Comparison of ENCODE assay signal across 8 cellular contexts in genomic region chr17:7233701-7234099, GRCh38. TPM values are rescaled to one million over a fixed set of nuclear protein-coding genes. Genes with fewer than 3 reads are reported as not detected.
DNase-seq lines count a peak whose midpoint lies in the region; TF ChIP-seq lines count a peak whose summit lies in the region.

No MANE protein-coding gene starts in this region.

- peaks cover 73% of the 10 kb centered on the region for H4K20me1 ChIP-seq in BLaER1
- no peaks in the 10 kb centered on the region for H4K20me1 ChIP-seq in KMS-11 (ENCODE audit: insufficient read depth)

- no peaks in the 10 kb centered on the region for H3K9me3 Mint-ChIP-seq in mesothelial cell of epicardium

- H3K36me3 Mint-ChIP-seq in mesothelial cell of epicardium: peaks cover 19% of the 10 kb centered on the region

- H2AFZ ChIP-seq in KMS-11 (ENCODE audit: low read depth): no peak overlapping the region

- peak overlapping the region; percentile 99 for H3K27ac Mint-ChIP-seq in mesothelial cell of epicardium

- H3K4me1 Mint-ChIP-seq in mesothelial cell of epicardium: peaks cover 32% of the 10 kb centered on the region

- TF ChIP-seq CTCF in KMS-11 (conservative IDR thresholded peaks at IDR 0.05; ENCODE audit: low read depth, low read length) (no peak), mesothelial cell of epicardium (IDR thresholded peaks at IDR 0.05; ENCODE audit: unreplicated experiment) (no peak)

- H3K4me2 ChIP-seq in BLaER1 (peak overlapping the region; percentile 97), KMS-11 (no peak overlapping the region; the same call in 1 of the 2 replicates)

- no peaks in the 10 kb centered on the region for H3K79me2 ChIP-seq in KMS-11 (ENCODE audit: insufficient read depth, low read depth)

- H3K9me3 ChIP-seq in BLaER1: no peaks in the 10 kb centered on the region

- H3K9ac ChIP-seq in BLaER1 (peak overlapping the region; percentile 92), KMS-11 (peak overlapping the region; percentile 15; the same call in 1 of the 2 replicates)

- peak overlapping the region; percentile 85 for H3K4me3 ChIP-seq in BLaER1
- H3K4me3 ChIP-seq in KMS-11 (IDR thresholded peaks at IDR 0.05; ENCODE audit: insufficient read depth, low read depth, low read length): no peak overlapping the region

- TF ChIP-seq POLR2A in erythroblast (IDR thresholded peaks at IDR 0.05; ENCODE audit: low read length): no peak

- H3K4me3 Mint-ChIP-seq in mesothelial cell of epicardium: peak overlapping the region; percentile 98

- H3K27ac ChIP-seq in BLaER1: peak overlapping the region; percentile 81
- no peak overlapping the region for H3K27ac ChIP-seq in KMS-11
- peak overlapping the region; percentile 97 for H3K27ac ChIP-seq in caudate nucleus (ENCODE audit: low read depth, low read length)

- peaks cover 51% of the 10 kb centered on the region for H3K36me3 ChIP-seq in BLaER1
- H3K36me3 ChIP-seq in KMS-11 (ENCODE audit: insufficient read depth): no peaks in the 10 kb centered on the region

- no peaks in the 10 kb centered on the region for H3K27me3 Mint-ChIP-seq in mesothelial cell of epicardium (ENCODE audit: low read depth)

- H3K4me1 ChIP-seq in BLaER1 (peaks cover 52% of the 10 kb centered on the region), KMS-11 (ENCODE audit: low read depth, poor library complexity, severe bottlenecking) (no peaks in the 10 kb centered on the region)

- no peak for DNase-seq in caudate nucleus (lab: John Stamatoyannopoulos, UW)
- no peak for DNase-seq in mesothelial cell of epicardium (ENCODE audit: low spot score in 2 of 2, unreplicated experiment in 2 of 2)
- no peak for DNase-seq in NCI-H187 treated with DMSO at 0.1 percent for 48 hours (lab: John Stamatoyannopoulos, UW)
- DNase-seq in erythroblast (lab: John Stamatoyannopoulos, UW): no peak
- no peak for DNase-seq in Ammon's horn (ENCODE audit: low spot score)
- no peak for DNase-seq in activated CD4-positive, CD25-positive, alpha-beta regulatory T cell (lab: John Stamatoyannopoulos, UW)

- H3K27me3 ChIP-seq in BLaER1 (no peaks in the 10 kb centered on the region), KMS-11 (ENCODE audit: insufficient read depth, low read depth) (no peaks in the 10 kb centered on the region)

RNA-seq across cellular contexts. Expression of gene DVL2, which starts 0.6 kb away (rescaled TPM):
- 87.3 to 96.1 TPM (median 94.0 TPM) in 3 replicates for total RNA-seq in mesothelial cell of epicardium

RNA-seq across cellular contexts. Expression of gene PHF23, which starts 5.6 kb away (rescaled TPM):
- 55.4 to 57.1 TPM (median 55.6 TPM) in 3 replicates for total RNA-seq in mesothelial cell of epicardium

RNA-seq across cellular contexts. Expression of gene GABARAP, which starts 8.5 kb away (rescaled TPM):
- total RNA-seq in mesothelial cell of epicardium: 424 to 451 TPM (median 429 TPM) in 3 replicates

RNA-seq across cellular contexts. Expression of gene ACADVL, which starts 14.0 kb away (rescaled TPM):
- total RNA-seq in mesothelial cell of epicardium: 385 to 424 TPM (median 410 TPM) in 3 replicates

RNA-seq across cellular contexts. Expression of gene DLG4, which starts 14.1 kb away (rescaled TPM):
- 59.9 to 62.4 TPM (median 60.2 TPM) in 3 replicates for total RNA-seq in mesothelial cell of epicardium
